Comparison of ENCODE assay signal across 9 cellular contexts in the genomic region with DNA sequence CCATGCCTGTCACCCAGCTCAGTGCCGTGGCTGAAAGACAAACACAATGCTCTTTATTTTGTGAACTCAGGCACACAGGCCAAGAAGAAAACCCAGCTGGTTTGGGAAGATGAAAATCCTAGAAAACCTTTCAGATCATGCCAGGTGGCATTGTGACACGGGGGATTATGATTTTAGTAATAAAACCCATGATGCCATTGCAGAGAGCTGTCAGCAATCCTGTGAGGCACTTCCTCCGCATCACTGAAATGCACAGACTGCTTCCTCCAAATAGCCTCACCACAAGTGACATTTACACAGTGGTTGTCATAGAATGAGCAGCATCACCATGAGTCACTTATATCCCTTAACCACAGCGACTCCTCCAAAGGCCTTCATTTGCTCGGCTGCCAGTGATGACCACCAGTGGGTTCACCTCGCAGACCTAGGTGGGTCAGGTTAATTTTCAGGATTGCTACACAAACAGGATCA. TPM values are rescaled to one million over a fixed set of nuclear protein-coding genes. Genes with fewer than 3 reads are reported as not detected.
A peak's percentile ranks its signal among the peaks of the same experiment; 100 is the strongest.
DNase-seq lines count a peak whose midpoint lies in the region; TF ChIP-seq lines count a peak whose summit lies in the region.
"Had no signal": no experiment of that assay in that cellular context is flagged by ENCODE, and none has a peak within 500 bp of the region (broad histone marks: within the 10 kb centered on the region; RNA-seq: fewer than 3 reads in every experiment).

No MANE protein-coding gene starts in this region.

- H3K4me1 ChIP-seq in GM23248 (ENCODE audit: insufficient read depth) (peaks cover 11% of the 10 kb centered on the region), PC-9 (replicated peaks; ENCODE audit: insufficient read depth) (peaks cover 13% of the 10 kb centered on the region)
- H3K4me1 ChIP-seq: gastrocnemius medialis, psoas muscle had no signal

- 32 to 33% methylated on average over 6 of the region's 6 CpGs for WGBS in GM23248 (ENCODE audit: low coverage in 1 of 2, low lambda C conversion rate in 2 of 2, missing lambda C conversion rate in 2 of 2), 2 experiments

- H3K36me3 Mint-ChIP-seq in glutamatergic neuron (ENCODE audit: unreplicated experiment) = peaks cover 9% of the 10 kb centered on the region

- peak; percentile 93 for DNase-seq in GM23248
- peak; percentile 27 to 79 for DNase-seq in PC-9
- peak; percentile 29 for DNase-seq in retina
- no peak for DNase-seq in NCI-H1436 treated with DMSO at 0.1 percent for 48 hours (lab: John Stamatoyannopoulos, UW)
- no peak for DNase-seq in NCI-H1694 (lab: John Stamatoyannopoulos, UW)
- no peak for DNase-seq in glutamatergic neuron

- H3K4me3 ChIP-seq in GM23248 (no peak overlapping the region), PC-9 (no peak overlapping the region)
- H3K4me3 ChIP-seq: gastrocnemius medialis, psoas muscle had no signal

- no peaks in the 10 kb centered on the region for H3K79me2 ChIP-seq in GM23248 (ENCODE audit: insufficient read depth)
- 0 out of 2 replicates have a peak, but pooled peaks cover 4% of the 10 kb centered on the region for H3K79me2 ChIP-seq in PC-9 (ENCODE audit: low read depth)

- POLR2A ChIA-PET in PC-9 (lab: Charles Lee; ENCODE audit: unreplicated experiment) = no interaction called here

- no peak overlapping the region for H3K4me3 Mint-ChIP-seq in glutamatergic neuron (ENCODE audit: unreplicated experiment)

- H3K4me2 ChIP-seq in GM23248 (ENCODE audit: unreplicated experiment) = peak overlapping the region; percentile 22
- H3K4me2 ChIP-seq in PC-9 = 0 out of 2 replicates have a peak overlapping the region, but pooled peaks have one; percentile 6

- no peaks in the 10 kb centered on the region for H3K9me2 ChIP-seq in GM23248 (ENCODE audit: insufficient read depth)
- no peaks in the 10 kb centered on the region for H3K9me2 ChIP-seq in PC-9 (ENCODE audit: insufficient read depth)

- CTCF ChIA-PET in PC-9 (lab: Charles Lee) = interaction anchor here (1.0 kb wide), 1 partner anchor 46 kb away, joined by 3 read pairs; a partner anchor contains a TSS

- no peaks in the 10 kb centered on the region for H3K36me3 ChIP-seq in GM23248 (ENCODE audit: low read depth)
- H3K36me3 ChIP-seq in PC-9 (ENCODE audit: low read depth) = no peaks in the 10 kb centered on the region

- H3K27me3 Mint-ChIP-seq in glutamatergic neuron (ENCODE audit: unreplicated experiment) = no peaks in the 10 kb centered on the region

- BruUV-seq in PC-9 (replicated peaks; lab: Mats Ljungman, UMichigan) = no TSS peak

- peaks cover 2% of the 10 kb centered on the region for H3K9me3 Mint-ChIP-seq in glutamatergic neuron (ENCODE audit: unreplicated experiment)

- H3F3A ChIP-seq in GM23248 (ENCODE audit: insufficient read depth) (peaks cover 20% of the 10 kb centered on the region), PC-9 (ENCODE audit: insufficient read depth, low read depth) (peaks cover 18% of the 10 kb centered on the region)

- in situ Hi-C loops in GM23248 (cut with MboI) = no loop called here

- H3K27ac ChIP-seq in GM23248 (peak overlapping the region; percentile 88), PC-9 (peak overlapping the region; percentile 11; the same call in 1 of the 2 replicates), cingulate gyrus (ENCODE audit: low read depth, low read length) (peak overlapping the region; percentile 83)
- H3K27ac ChIP-seq: psoas muscle had no signal

- H3K27ac Mint-ChIP-seq in glutamatergic neuron (ENCODE audit: unreplicated experiment) = no peak overlapping the region

- H4K20me1 ChIP-seq in GM23248 (ENCODE audit: insufficient read depth) = no peaks in the 10 kb centered on the region
- 0 out of 2 replicates have a peak, but pooled peaks cover 4% of the 10 kb centered on the region for H4K20me1 ChIP-seq in PC-9 (ENCODE audit: insufficient read depth)

- peaks cover 6% of the 10 kb centered on the region for H3K4me1 Mint-ChIP-seq in glutamatergic neuron (ENCODE audit: low read depth, unreplicated experiment)

- TF ChIP-seq CTCF in PC-9 (conservative IDR thresholded peaks at IDR 0.05) (no peak), glutamatergic neuron (IDR thresholded peaks at IDR 0.05; ENCODE audit: partially characterized antibody, unreplicated experiment) (no peak)

- no peaks in the 10 kb centered on the region for H3K27me3 ChIP-seq in GM23248 (replicated peaks; ENCODE audit: insufficient read depth)
- H3K27me3 ChIP-seq in PC-9 (ENCODE audit: insufficient read depth, low read depth) = no peaks in the 10 kb centered on the region
- H3K27me3 ChIP-seq: gastrocnemius medialis had no signal

- intact Hi-C loops in PC-9 (cut with micrococcal nuclease; ENCODE audit: unreplicated experiment) = loop anchor here (1.0 kb wide), 1 partner anchor 46 kb away; no protein-coding TSS in a partner anchor

- H3K9me3 ChIP-seq in GM23248 (ENCODE audit: low read depth) (no peaks in the 10 kb centered on the region), PC-9 (ENCODE audit: insufficient read depth, low read depth) (no peaks in the 10 kb centered on the region)
- H3K9me3 ChIP-seq: gastrocnemius medialis, psoas muscle had no signal

- H2AFZ ChIP-seq in GM23248 (no peak overlapping the region), PC-9 (no peak overlapping the region)

- H3K9ac ChIP-seq in GM23248 = peak overlapping the region; percentile 68

RNA-seq across cellular contexts. Expression of a gene that starts 22.7 kb away (rescaled TPM):
- 5.3 and 5.8 TPM in 2 replicates for total RNA-seq in GM23248 (2014; rRNA removed; shearing (Covaris generic))
- 4.4 and 4.8 TPM in 2 replicates for polyA plus RNA-seq in GM23248 (2016; fragmentation: Nextera tagmentation; extraction: Ambion mirVana)
- total RNA-seq in PC-9 (2021) (6.5 and 6.7 TPM in 2 replicates), glutamatergic neuron (ENCODE audit: unreplicated experiment) (46.0 TPM)

RNA-seq across cellular contexts. Expression of a gene that starts 45.7 kb away (rescaled TPM):
- total RNA-seq in GM23248 (2014; rRNA removed; shearing (Covaris generic)) = 14.9 and 15.7 TPM in 2 replicates
- polyA plus RNA-seq in GM23248 (2016; fragmentation: Nextera tagmentation; extraction: Ambion mirVana) = 11.4 and 13.4 TPM in 2 replicates
- 13.2 and 13.8 TPM in 2 replicates for total RNA-seq in PC-9 (2021)
- 18.4 TPM for total RNA-seq in glutamatergic neuron (ENCODE audit: unreplicated experiment)

RNA-seq across cellular contexts. Expression of a gene that starts 46.0 kb away (rescaled TPM):
- 5.4 and 9.6 TPM in 2 replicates for total RNA-seq in GM23248 (2014; rRNA removed; shearing (Covaris generic))
- polyA plus RNA-seq in GM23248 (2016; fragmentation: Nextera tagmentation; extraction: Ambion mirVana) = 17.0 and 21.8 TPM in 2 replicates
- total RNA-seq in PC-9 (2021) (6.2 and 7.4 TPM in 2 replicates), glutamatergic neuron (ENCODE audit: unreplicated experiment) (7.4 TPM)

RNA-seq across cellular contexts. Expression of a gene that starts 49.5 kb away (rescaled TPM):
- total RNA-seq in GM23248 (2014; rRNA removed; shearing (Covaris generic)) = not detected in 2 replicates
- polyA plus RNA-seq in GM23248 (2016; fragmentation: Nextera tagmentation; extraction: Ambion mirVana) = not detected in 2 replicates
- not detected in 2 replicates for total RNA-seq in PC-9 (2021)
- 0.96 TPM for total RNA-seq in glutamatergic neuron (ENCODE audit: unreplicated experiment)

Comparison
In these comparisons a context has a peak if more than half of its experiments do, and no peak if none do; other contexts are left out.
1. DNase-seq: peak in GM23248 (single experiment), PC-9 (2 of 2) and retina (single experiment); none in NCI-H1436 treated with DMSO at 0.1 percent for 48 hours (single experiment), NCI-H1694 (single experiment) and glutamatergic neuron (single experiment).
2. H3K27ac ChIP-seq: peak in every context shown above with its lines; median percentile 88 in GM23248; 83 in cingulate gyrus; 11 in PC-9.